Comparison of ENCODE assay signal across 15 cellular contexts in genomic region chr2:71675296-71675695, GRCh38.
DNase-seq lines count a peak whose midpoint lies in the region; ATAC-seq and TF ChIP-seq lines count a peak whose summit lies in the region.
"Had no signal": no experiment of that assay in that cellular context is flagged by ENCODE, and none has a peak within 500 bp of the region (broad histone marks: within the 10 kb centered on the region; RNA-seq: fewer than 3 reads in every experiment).

No MANE protein-coding gene starts in this region.

- no TSS peak for BruUV-seq in A673 (replicated peaks; lab: Mats Ljungman, UMichigan)

- POLR2A ChIA-PET in A673 (lab: Charles Lee; ENCODE audit: low non-redundant PET), result no interaction called here

- ATAC-seq in Right ventricle myocardium superior (ENCODE audit: poor library complexity) (no peak), left colon (peak; percentile 94), GM21529 (IDR thresholded peaks at IDR 0.05; ENCODE audit: unreplicated experiment) (no peak), gastrocnemius medialis (no peak)
- ATAC-seq: SK-N-SH treated with all-trans-retinoic acid at 6 μM for 48 hours had no signal

- CTCF ChIA-PET in A673 (lab: Charles Lee), result no interaction called here

- TF ChIP-seq CTCF in A673 (conservative IDR thresholded peaks at IDR 0.05; ENCODE audit: low read depth, low read length) (no peak), gastrocnemius medialis (IDR thresholded peaks at IDR 0.05 in 4 of 5, conservative IDR thresholded peaks at IDR 0.05 in 1 of 5) (no peak)

- H3K27me3 ChIP-seq in A673 (replicated peaks; ENCODE audit: insufficient read depth, low read depth, low read length, poor library complexity) (peaks cover 2% of the 10 kb centered on the region), gastrocnemius medialis (no peaks in the 10 kb centered on the region)
- H3K27me3 ChIP-seq: adrenal gland, ovary, tibial artery had no signal

- in situ Hi-C loops in gastrocnemius medialis (cut with MboI; ENCODE audit: low sequenced_read_pairs in 4 of 4), result no loop called here

- DNase-seq in cardiac septum (ENCODE audit: low spot score), result peak; percentile 41
- no peak for DNase-seq in Right ventricle myocardium superior
- peak; percentile 81 for DNase-seq in RPMI8226
- DNase-seq in left colon, result peak; percentile 82 to 83
- peak; percentile 56 for DNase-seq in ureter (ENCODE audit: low spot score)
- DNase-seq in A673 (ENCODE audit: low spot score), result no peak
- DNase-seq in gastrocnemius medialis, result no peak
- DNase-seq: cortex of kidney, NCI-H1048 had no signal

- no peaks in the 10 kb centered on the region for H3K36me3 ChIP-seq in A673 (ENCODE audit: insufficient read depth, low read length, poor library complexity, severe bottlenecking)
- peaks cover 0 to 48% of the 10 kb centered on the region in 2 donors for H3K36me3 ChIP-seq in gastrocnemius medialis
- H3K36me3 ChIP-seq: adrenal gland, ovary had no signal

- H3K9me3 ChIP-seq in A673 (ENCODE audit: low read depth, low read length, poor library complexity, severe bottlenecking) (no peaks in the 10 kb centered on the region), gastrocnemius medialis (no peaks in the 10 kb centered on the region)
- H3K9me3 ChIP-seq: adrenal gland, ovary, tibial artery had no signal

- no peak for TF ChIP-seq POLR2A in gastrocnemius medialis (IDR thresholded peaks at IDR 0.05)

- H3K27ac ChIP-seq in A673 (ENCODE audit: low read depth, low read length, poor library complexity, severe bottlenecking) (no peak overlapping the region), gastrocnemius medialis (no peak overlapping the region)
- H3K27ac ChIP-seq: adrenal gland, ovary, tibial artery, VCaP had no signal

- H3K4me3 ChIP-seq in A673 (ENCODE audit: low read depth, low read length, poor library complexity, severe bottlenecking) (no peak overlapping the region), gastrocnemius medialis (no peak overlapping the region)
- H3K4me3 ChIP-seq: adrenal gland, ovary, tibial artery had no signal

- intact Hi-C loops in cardiac septum (cut with DNase I) (no loop called here), Right ventricle myocardium superior (cut with DNase I) (no loop called here), left colon (cut with DNase I, micrococcal nuclease) (no loop called here), A673 (cut with micrococcal nuclease; ENCODE audit: unreplicated experiment) (no loop called here), gastrocnemius medialis (cut with DNase I; ENCODE audit: low total_unique reads) (no loop called here)

- H3K4me1 ChIP-seq in A673 (ENCODE audit: insufficient read depth, low read length, poor library complexity, severe bottlenecking) (no peaks in the 10 kb centered on the region), gastrocnemius medialis (no peaks in the 10 kb centered on the region)
- H3K4me1 ChIP-seq: adrenal gland, tibial artery had no signal

Comparison
In these comparisons a context has a peak if more than half of its experiments do, and no peak if none do; other contexts are left out.
1. DNase-seq: peak in cardiac septum (single experiment), RPMI8226 (single experiment), left colon (2 of 2) and ureter (single experiment); none in Right ventricle myocardium superior (single experiment), A673 (single experiment) and gastrocnemius medialis (0 of 2).